ENCODE assay signal across 15 cellular contexts in genomic region chr11:69300124-69301032, GRCh38. TPM values are rescaled to one million over a fixed set of nuclear protein-coding genes. Genes with fewer than 3 reads are reported as not detected.
A peak's percentile ranks its signal among the peaks of the same experiment; 100 is the strongest.
DNase-seq lines count a peak whose midpoint lies in the region; ATAC-seq, FAIRE-seq and TF ChIP-seq lines count a peak whose summit lies in the region.
"Had no signal": no experiment of that assay in that cellular context is flagged by ENCODE, and none has a peak within 500 bp of the region (broad histone marks: within the 10 kb centered on the region; RNA-seq: fewer than 3 reads in every experiment).

No MANE protein-coding gene starts in this region.

- H3K9me3 ChIP-seq in left ventricle myocardium inferior (replicated peaks) (no peaks in the 10 kb centered on the region), esophagus squamous epithelium (no peaks in the 10 kb centered on the region), upper lobe of right lung (no peaks in the 10 kb centered on the region)

- WGBS in esophagus squamous epithelium, 2 donors = 83% methylated on average over 8 to 11 of the region's 11 CpGs

- intact Hi-C loops in left ventricle myocardium inferior (cut with micrococcal nuclease) = no loop called here
- intact Hi-C loops in left cardiac atrium (cut with DNase I) = loop anchor here (10.0 kb wide), 2 partner anchors 134 to 234 kb away; no protein-coding TSS in a partner anchor
- intact Hi-C loops in esophagus squamous epithelium (cut with DNase I) = no loop called here
- intact Hi-C loops in upper lobe of right lung (cut with DNase I) = no loop called here

- ATAC-seq in left cardiac atrium = no peak
- ATAC-seq in upper lobe of right lung = no peak
- ATAC-seq in HG03039 (IDR thresholded peaks at IDR 0.05; ENCODE audit: unreplicated experiment) = no peak
- ATAC-seq: CD8-positive, alpha-beta T cell had no signal

- no peak for TF ChIP-seq CTCF in left ventricle myocardium inferior (IDR thresholded peaks at IDR 0.05; ENCODE audit: borderline replicate concordance)
- TF ChIP-seq CTCF in esophagus squamous epithelium (IDR thresholded peaks at IDR 0.05) = no peak
- TF ChIP-seq CTCF in upper lobe of right lung (IDR thresholded peaks at IDR 0.05) = no peak

- no peaks in the 10 kb centered on the region for H3K27me3 ChIP-seq in left ventricle myocardium inferior (ENCODE audit: low read depth)
- no peaks in the 10 kb centered on the region for H3K27me3 ChIP-seq in esophagus squamous epithelium
- no peaks in the 10 kb centered on the region for H3K27me3 ChIP-seq in upper lobe of right lung
- H3K27me3 ChIP-seq: neural progenitor cell had no signal

- peak overlapping the region; percentile 93 for H3K27ac ChIP-seq in left ventricle myocardium inferior (replicated peaks)
- peak overlapping the region in 3 of 4 donors; percentile 11 to 92 (median 90) for H3K27ac ChIP-seq in esophagus squamous epithelium
- H3K27ac ChIP-seq in upper lobe of right lung = no peak overlapping the region
- H3K27ac ChIP-seq: KMS-11, neural progenitor cell had no signal

- H3K4me1 ChIP-seq in left ventricle myocardium inferior = peaks cover 63% of the 10 kb centered on the region
- peaks cover 43 to 71% (median 51%) of the 10 kb centered on the region in 3 donors for H3K4me1 ChIP-seq in esophagus squamous epithelium
- H3K4me1 ChIP-seq in upper lobe of right lung = peaks cover 36% of the 10 kb centered on the region
- H3K4me1 ChIP-seq: neural progenitor cell had no signal

- peak; percentile 71 for FAIRE-seq in RCC 7860 (lab: Jason Lieb, UNC)

- H3K4me3 ChIP-seq in left ventricle myocardium inferior (no peak overlapping the region), esophagus squamous epithelium (no peak overlapping the region), upper lobe of right lung (no peak overlapping the region)
- H3K4me3 ChIP-seq: neural progenitor cell had no signal

- no peaks in the 10 kb centered on the region for H3K36me3 ChIP-seq in left ventricle myocardium inferior
- no peaks in the 10 kb centered on the region for H3K36me3 ChIP-seq in esophagus squamous epithelium
- no peaks in the 10 kb centered on the region for H3K36me3 ChIP-seq in upper lobe of right lung
- H3K36me3 ChIP-seq: neural progenitor cell had no signal

- TF ChIP-seq POLR2A in esophagus squamous epithelium (IDR thresholded peaks at IDR 0.05) = no peak

- DNase-seq in left ventricle myocardium inferior = no peak
- DNase-seq in left cardiac atrium = no peak
- peak; percentile 86 for DNase-seq in RCC 7860 (ENCODE audit: low spot score)
- DNase-seq in esophagus squamous epithelium (lab: John Stamatoyannopoulos, UW) = no peak
- peak; percentile 57 for DNase-seq in upper lobe of right lung
- no peak for DNase-seq in NCI-H187 (lab: John Stamatoyannopoulos, UW)
- no peak for DNase-seq in HuH-7 (ENCODE audit: low spot score)
- DNase-seq: activated T-cell treated with anti-CD3 and anti-CD28 coated beads, Interleukin-2, amount 50 U/mL, for 24 hours; cerebellar nuclear complex; NCI-H748 treated with DMSO at 0.1 percent for 48 hours; stimulated activated naive CD4-positive, alpha-beta T cell treated with Interleukin-2 at 50 U/mL for 16 hours had no signal

RNA-seq across cellular contexts. Expression of gene MYEOV, which starts 6.4 kb away (rescaled TPM):
- total RNA-seq in left ventricle myocardium inferior (not detected), left cardiac atrium (1 to 10 TPM in 1 of 2 donors, under 1 TPM in 1; 0.16 to 2.9 TPM), esophagus squamous epithelium (10 to 100 TPM in 3 of 4 donors, 1 to 10 TPM in 1; 5.7 to 24.6 (median 20.2) TPM), upper lobe of right lung (0.23 TPM)

Comparison
In these comparisons a context has a peak if more than half of its experiments do, and no peak if none do; other contexts are left out.
1. intact Hi-C loops: an anchor here in left cardiac atrium (10.0 kb wide); none called in left ventricle myocardium inferior, esophagus squamous epithelium and upper lobe of right lung.
2. DNase-seq: peak in RCC 7860 (single experiment) and upper lobe of right lung (single experiment); none in left ventricle myocardium inferior (single experiment), left cardiac atrium (single experiment), esophagus squamous epithelium (single experiment), NCI-H187 (0 of 2) and HuH-7 (single experiment).